In genomic region chr17:31558748-31559646, GRCh38 we compare ENCODE assay signal across 8 cellular contexts.
DNase-seq lines count a peak whose midpoint lies in the region; ATAC-seq and TF ChIP-seq lines count a peak whose summit lies in the region.

No MANE protein-coding gene starts in this region.

- H3K9ac ChIP-seq in skeletal muscle satellite cell (ENCODE audit: low read depth, low read length) = peak overlapping the region; percentile 85

- no peak for TF ChIP-seq POLR2A in breast epithelium (IDR thresholded peaks at IDR 0.05)

- DNase-seq in COLO668 (lab: John Stamatoyannopoulos, UW; ENCODE audit: unreplicated experiment) (peak; percentile 81), NCI-H146 (lab: John Stamatoyannopoulos, UW) (peak; percentile 80), breast epithelium (ENCODE audit: low spot score in 2 of 2) (peak; percentile 76 to 85), iPS-NIHi11 (ENCODE audit: low spot score) (peak; percentile 91)

- peak; percentile 100 for TF ChIP-seq CTCF in VCaP (conservative IDR thresholded peaks at IDR 0.05)
- TF ChIP-seq CTCF in breast epithelium (IDR thresholded peaks at IDR 0.05) = peak in 2 of 3 donors; percentile 25 to 92

- intact Hi-C loops in breast epithelium (cut with DNase I; ENCODE audit: low total_unique reads) = loop anchor here (5.0 kb wide), 1 partner anchor 283 kb away; no protein-coding TSS in a partner anchor

- H3K27me3 ChIP-seq in breast epithelium = no peaks in the 10 kb centered on the region
- no peaks in the 10 kb centered on the region for H3K27me3 ChIP-seq in skeletal muscle satellite cell (ENCODE audit: control insufficient read depth, insufficient read depth, low read length)

- peak overlapping the region; percentile 80 for H3K4me2 ChIP-seq in skeletal muscle satellite cell (ENCODE audit: low read length)

- H3K36me3 ChIP-seq in breast epithelium (no peaks in the 10 kb centered on the region), skeletal muscle satellite cell (ENCODE audit: insufficient read depth, low read length) (peaks cover 14% of the 10 kb centered on the region)

- H3K4me3 ChIP-seq in breast epithelium (peak overlapping the region; percentile 62 to 91 (median 62)), skeletal muscle satellite cell (ENCODE audit: low read length) (peak overlapping the region; percentile 77)

- no peaks in the 10 kb centered on the region for H3K9me3 ChIP-seq in breast epithelium
- no peaks in the 10 kb centered on the region for H3K9me3 ChIP-seq in skeletal muscle satellite cell (replicated peaks; ENCODE audit: low read length)

- H3K27ac ChIP-seq in VCaP (peak overlapping the region; percentile 93), breast epithelium (peak overlapping the region; percentile 91 to 97)

- peaks cover 0 to under 1% of the 10 kb centered on the region in 2 donors for H3K4me1 ChIP-seq in breast epithelium
- H3K4me1 ChIP-seq in skeletal muscle satellite cell (ENCODE audit: control insufficient read depth, insufficient read depth, low read length) = peaks cover 39% of the 10 kb centered on the region

- ATAC-seq in GM21529 (IDR thresholded peaks at IDR 0.05; ENCODE audit: unreplicated experiment) (peak; percentile 67), HG03442 (IDR thresholded peaks at IDR 0.05; ENCODE audit: unreplicated experiment) (no peak)
